24 cellular contexts compared by ENCODE assay signal in the genomic region with DNA sequence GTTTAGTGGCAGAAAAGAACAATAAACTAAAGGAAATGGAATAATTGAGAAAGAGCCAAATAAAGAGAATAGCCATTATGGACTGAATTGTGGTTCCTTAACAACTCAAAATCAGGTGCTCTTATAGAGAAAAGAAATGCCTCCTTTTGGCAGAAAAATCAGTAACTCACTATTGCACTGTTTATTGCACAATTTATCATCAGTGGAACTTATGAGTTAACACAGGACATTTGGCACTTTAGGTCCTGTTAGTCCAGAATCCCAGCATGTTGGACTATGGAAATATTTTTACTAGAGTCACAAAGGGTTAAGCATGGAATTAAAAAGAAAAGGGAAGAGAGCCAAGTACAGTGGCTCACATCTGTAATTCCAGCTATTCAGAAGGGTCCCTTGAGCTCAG.
"Had no signal": no experiment of that assay in that cellular context is flagged by ENCODE, and none has a peak within 500 bp of the region (broad histone marks: within the 10 kb centered on the region; RNA-seq: fewer than 3 reads in every experiment).

No MANE protein-coding gene starts in this region.

- H3K27me3 Mint-ChIP-seq: activated CD4-positive, alpha-beta memory T cell treated with anti-CD3 and anti-CD28 coated beads for 36 hours; dendritic cell treated with granulocyte-macrophage colony-stimulating factor and Interleukin-4, amounts not matched to agents 40 ng/mL and 50 ng/mL, for 4 days; memory B cell; naive B cell; T-helper 17 cell had no signal

- FAIRE-seq: endometrium had no signal

- ATAC-seq: T-helper 17 cell had no signal

- H3K27ac Mint-ChIP-seq: activated CD4-positive, alpha-beta memory T cell treated with anti-CD3 and anti-CD28 coated beads for 36 hours; activated naive CD4-positive, alpha-beta T cell treated with anti-CD3 and anti-CD28 coated beads for 36 hours; activated naive CD8-positive, alpha-beta T cell treated with anti-CD3 and anti-CD28 coated beads, Interleukin-2, amount 10 ng/mL, durations not matched to agents 7 days and 5 days; dendritic cell treated with granulocyte-macrophage colony-stimulating factor and Interleukin-4, amounts not matched to agents 40 ng/mL and 50 ng/mL, for 4 days; memory B cell; T-helper 17 cell had no signal

- H3K4me1 ChIP-seq: spleen, upper lobe of right lung had no signal

- H3K36me3 ChIP-seq: spleen, thoracic aorta, upper lobe of right lung had no signal

- H3K79me2 ChIP-seq: hepatocyte had no signal

- H3K27me3 ChIP-seq: hepatocyte, spleen, upper lobe of right lung had no signal

- H3K4me3 ChIP-seq: hepatocyte, spleen, thoracic aorta, upper lobe of right lung had no signal

- H3K36me3 Mint-ChIP-seq: activated CD4-positive, alpha-beta memory T cell treated with anti-CD3 and anti-CD28 coated beads for 36 hours; activated naive CD8-positive, alpha-beta T cell treated with anti-CD3 and anti-CD28 coated beads, Interleukin-2, amount 10 ng/mL, durations not matched to agents 7 days and 5 days; memory B cell; naive B cell had no signal

- H3K27ac ChIP-seq: hepatocyte, spleen, thoracic aorta, upper lobe of right lung had no signal

- H3K4me2 ChIP-seq: hepatocyte had no signal

- H2AFZ ChIP-seq: hepatocyte had no signal

- H3K4me3 Mint-ChIP-seq: activated CD4-positive, alpha-beta memory T cell treated with anti-CD3 and anti-CD28 coated beads for 36 hours; activated naive CD4-positive, alpha-beta T cell treated with anti-CD3 and anti-CD28 coated beads for 36 hours; activated naive CD8-positive, alpha-beta T cell treated with anti-CD3 and anti-CD28 coated beads, Interleukin-2, amount 10 ng/mL, durations not matched to agents 7 days and 5 days; dendritic cell treated with granulocyte-macrophage colony-stimulating factor and Interleukin-4, amounts not matched to agents 40 ng/mL and 50 ng/mL, for 4 days; memory B cell; naive B cell; neural crest cell; T-helper 17 cell had no signal

- H3K9me3 Mint-ChIP-seq: activated CD4-positive, alpha-beta memory T cell treated with anti-CD3 and anti-CD28 coated beads for 36 hours; activated naive CD4-positive, alpha-beta T cell treated with anti-CD3 and anti-CD28 coated beads for 36 hours; activated naive CD8-positive, alpha-beta T cell treated with anti-CD3 and anti-CD28 coated beads, Interleukin-2, amount 10 ng/mL, durations not matched to agents 7 days and 5 days; dendritic cell treated with granulocyte-macrophage colony-stimulating factor and Interleukin-4, amounts not matched to agents 40 ng/mL and 50 ng/mL, for 4 days; memory B cell; naive B cell; neural crest cell had no signal

- H3K4me1 Mint-ChIP-seq: activated naive CD8-positive, alpha-beta T cell treated with anti-CD3 and anti-CD28 coated beads, Interleukin-2, amount 10 ng/mL, durations not matched to agents 7 days and 5 days; memory B cell; naive B cell; neural crest cell; T-helper 17 cell had no signal

- H3K9me3 ChIP-seq: spleen, thoracic aorta, upper lobe of right lung had no signal

- DNase-seq: activated CD4-positive, alpha-beta memory T cell treated with anti-CD3 and anti-CD28 coated beads for 36 hours; activated CD4-positive, alpha-beta T cell treated with anti-CD3 and anti-CD28 coated beads for 48 hours; activated effector memory CD4-positive, alpha-beta T cell treated with Interleukin-2 at 50 U/mL for 16 hours; activated naive CD4-positive, alpha-beta T cell treated with anti-CD3 and anti-CD28 coated beads for 36 hours; activated naive CD8-positive, alpha-beta T cell treated with anti-CD3 and anti-CD28 coated beads, Interleukin-2, amount 10 ng/mL, durations not matched to agents 7 days and 5 days; activated T-cell treated with anti-CD3 and anti-CD28 coated beads, Interleukin-2, amount 50 U/mL, for 48 hours; effector CD4-positive, alpha-beta T cell; foreskin melanocyte; glutamatergic neuron; left ventricle myocardium superior; naive B cell; occipital lobe; posterior cingulate gyrus; spleen; stimulated activated CD4-positive, alpha-beta T cell treated with anti-CD3 and anti-CD28 coated beads, Interleukin-4, amount 100 ng/mL, for 1 hour; stimulated activated naive CD4-positive, alpha-beta T cell; T-helper 17 cell; upper lobe of right lung had no signal
